Comparison of ENCODE assay signal across 2 cellular contexts in genomic region chr7:1116383-1117008, GRCh38. TPM values are rescaled to one million over a fixed set of nuclear protein-coding genes. Genes with fewer than 3 reads are reported as not detected.
"Had no signal": no experiment of that assay in that cellular context is flagged by ENCODE, and none has a peak within 500 bp of the region (broad histone marks: within the 10 kb centered on the region; RNA-seq: fewer than 3 reads in every experiment).

No MANE protein-coding gene starts in this region.

RNA-seq across cellular contexts. Expression of gene GPER1, which starts 28.6 kb away (rescaled TPM):
- total RNA-seq: activated naive CD4-positive, alpha-beta T cell treated with anti-CD3 and anti-CD28 coated beads for 36 hours; activated naive CD4-positive, alpha-beta T cell treated with anti-CD3 and anti-CD28 coated beads, Interleukin-2, amount 50 U/mL, for 72 hours had no signal
